Comparison of ENCODE assay signal across 29 cellular contexts in genomic region chr19:18991050-18991449, GRCh38.
"Had no signal": no experiment of that assay in that cellular context is flagged by ENCODE, and none has a peak within 500 bp of the region (broad histone marks: within the 10 kb centered on the region; RNA-seq: fewer than 3 reads in every experiment).

No MANE protein-coding gene starts in this region.

- H3K27ac Mint-ChIP-seq: activated CD8-positive, alpha-beta T cell treated with anti-CD3 and anti-CD28 coated beads for 36 hours; activated T-helper 17 cell treated with anti-CD3 and anti-CD28 coated beads, Interleukin-2, amount 50 U/mL, for 72 hours; effector memory CD8-positive, alpha-beta T cell; nephron; progenitor cell of endocrine pancreas; stimulated activated memory B cell treated with anti-CD40 and anti-IgM and Interleukin-4, amounts not matched to agents 10 μg/mL and 1 μg/mL and 100 μg/mL, for 72 hours; T-helper 17 cell had no signal

- ATAC-seq: activated CD8-positive, alpha-beta T cell treated with anti-CD3 and anti-CD28 coated beads for 36 hours; activated T-cell treated with anti-CD3 and anti-CD28 coated beads, Interleukin-2, amount 50 U/mL, for 4 hours; activated T-helper 17 cell treated with anti-CD3 and anti-CD28 coated beads, Interleukin-2, amount 50 U/mL, for 72 hours; effector memory CD8-positive, alpha-beta T cell; esophagus mucosa; SK-N-SH treated with all-trans-retinoic acid at 6 μM for 48 hours; stimulated activated memory B cell treated with anti-CD40 and anti-IgM and Interleukin-4, amounts not matched to agents 10 μg/mL and 1 μg/mL and 100 μg/mL, for 72 hours; T-helper 17 cell had no signal

- H3K36me3 ChIP-seq: breast epithelium, ovary had no signal

- H3K9me3 Mint-ChIP-seq: activated CD8-positive, alpha-beta T cell treated with anti-CD3 and anti-CD28 coated beads for 36 hours; activated T-cell treated with anti-CD3 and anti-CD28 coated beads, Interleukin-2, amount 50 U/mL, for 4 hours; activated T-helper 17 cell treated with anti-CD3 and anti-CD28 coated beads, Interleukin-2, amount 50 U/mL, for 72 hours; effector memory CD8-positive, alpha-beta T cell; nephron; stimulated activated memory B cell treated with anti-CD40 and anti-IgM and Interleukin-4, amounts not matched to agents 10 μg/mL and 1 μg/mL and 100 μg/mL, for 72 hours had no signal

- FAIRE-seq: colon, small intestine had no signal

- H3K27ac ChIP-seq: breast epithelium, neutrophil, ovary, sigmoid colon, stomach, suprapubic skin, tibial nerve, WERI-Rb-1 had no signal

- H3K4me1 Mint-ChIP-seq: activated T-helper 17 cell treated with anti-CD3 and anti-CD28 coated beads, Interleukin-2, amount 50 U/mL, for 72 hours; stimulated activated memory B cell treated with anti-CD40 and anti-IgM and Interleukin-4, amounts not matched to agents 10 μg/mL and 1 μg/mL and 100 μg/mL, for 72 hours had no signal

- H3K27me3 ChIP-seq: breast epithelium, neutrophil, ovary, sigmoid colon, stomach, suprapubic skin, tibial nerve had no signal

- H3K27me3 Mint-ChIP-seq: activated CD8-positive, alpha-beta T cell treated with anti-CD3 and anti-CD28 coated beads for 36 hours; activated T-helper 17 cell treated with anti-CD3 and anti-CD28 coated beads, Interleukin-2, amount 50 U/mL, for 72 hours; effector memory CD8-positive, alpha-beta T cell; stimulated activated memory B cell treated with anti-CD40 and anti-IgM and Interleukin-4, amounts not matched to agents 10 μg/mL and 1 μg/mL and 100 μg/mL, for 72 hours; T-helper 17 cell had no signal

- DNase-seq: activated CD4-positive, alpha-beta T cell treated with anti-CD3 and anti-CD28 coated beads, Interleukin-2, amount 50 U/mL, for 1 hour; activated CD4-positive, CD25-positive, alpha-beta regulatory T cell treated with anti-CD3 and anti-CD28 coated beads, Interleukin-2, amount 50 U/mL, for 72 hours; activated CD8-positive, alpha-beta T cell treated with anti-CD3 and anti-CD28 coated beads for 36 hours; activated gamma-delta T cell treated with Interleukin-2 at 50 U/mL for 16 hours; activated naive CD4-positive, alpha-beta T cell treated with anti-CD3 and anti-CD28 coated beads, Interleukin-2, amount 50 U/mL, for 16 hours; activated T-cell treated with anti-CD3 and anti-CD28 coated beads, Interleukin-2, amount 50 U/mL, for 4 hours; effector memory CD8-positive, alpha-beta T cell; foreskin fibroblast; islet precursor cell; mammary epithelial cell; ovary; sigmoid colon; small intestine; stimulated activated CD4-positive, alpha-beta T cell treated with anti-CD3 and anti-CD28 coated beads, Interleukin-4, amount 100 ng/mL, for 24 hours; stomach; T-helper 17 cell; T1000; WERI-Rb-1 had no signal

- H3K4me1 ChIP-seq: breast epithelium had no signal

- H3K4me3 ChIP-seq: breast epithelium, ovary, sigmoid colon, stomach, suprapubic skin, tibial nerve had no signal

- H3K9me3 ChIP-seq: breast epithelium, neutrophil, ovary, sigmoid colon, stomach, suprapubic skin, tibial nerve had no signal

- H3K4me3 Mint-ChIP-seq: activated CD8-positive, alpha-beta T cell treated with anti-CD3 and anti-CD28 coated beads for 36 hours; activated T-cell treated with anti-CD3 and anti-CD28 coated beads, Interleukin-2, amount 50 U/mL, for 4 hours; activated T-helper 17 cell treated with anti-CD3 and anti-CD28 coated beads, Interleukin-2, amount 50 U/mL, for 72 hours; effector memory CD8-positive, alpha-beta T cell; nephron; stimulated activated memory B cell treated with anti-CD40 and anti-IgM and Interleukin-4, amounts not matched to agents 10 μg/mL and 1 μg/mL and 100 μg/mL, for 72 hours; T-helper 17 cell had no signal
